ENCODE assay signal across 8 cellular contexts in genomic region chr10:102713814-102714620, GRCh38. TPM values are rescaled to one million over a fixed set of nuclear protein-coding genes. Genes with fewer than 3 reads are reported as not detected.
DNase-seq lines count a peak whose midpoint lies in the region; ATAC-seq and TF ChIP-seq lines count a peak whose summit lies in the region.

ARL3 (minus strand) TSS chr10:102714397; CDS start chr10:102714275, 122 bp downstream.

- peak within 1 kb of the TSS; percentile 98 for H3K4me3 ChIP-seq in CD8-positive, alpha-beta T cell (ENCODE audit: low read depth, low read length)
- H3K4me3 ChIP-seq in lower lobe of right lung, result peak within 1 kb of the TSS; percentile 99

- peak within 1 kb of the TSS; percentile 97 for H3K4me3 Mint-ChIP-seq in CD8-positive, alpha-beta T cell
- H3K4me3 Mint-ChIP-seq in activated CD4-positive, alpha-beta memory T cell treated with anti-CD3 and anti-CD28 coated beads, Interleukin-2, amount 10 ng/mL, durations not matched to agents 7 days and 5 days, result peak within 1 kb of the TSS; percentile 82

- H3K27ac Mint-ChIP-seq in CD8-positive, alpha-beta T cell, result peak within 1 kb of the TSS; percentile 94
- H3K27ac Mint-ChIP-seq in activated CD4-positive, alpha-beta memory T cell treated with anti-CD3 and anti-CD28 coated beads, Interleukin-2, amount 10 ng/mL, durations not matched to agents 7 days and 5 days, result peak within 1 kb of the TSS; percentile 80

- peaks cover 59% of the 10 kb centered on the region for H3K4me1 Mint-ChIP-seq in CD8-positive, alpha-beta T cell (ENCODE audit: low read depth)
- peaks cover 64% of the 10 kb centered on the region for H3K4me1 Mint-ChIP-seq in activated CD4-positive, alpha-beta memory T cell treated with anti-CD3 and anti-CD28 coated beads, Interleukin-2, amount 10 ng/mL, durations not matched to agents 7 days and 5 days

- H3K4me1 ChIP-seq in CD8-positive, alpha-beta T cell (ENCODE audit: insufficient read depth, low read length), result peaks cover 21% of the 10 kb centered on the region
- peaks cover 19% of the 10 kb centered on the region for H3K4me1 ChIP-seq in lower lobe of right lung

- H3K36me3 Mint-ChIP-seq in CD8-positive, alpha-beta T cell, result peaks cover 23% of the 10 kb centered on the region
- peaks cover 9% of the 10 kb centered on the region for H3K36me3 Mint-ChIP-seq in activated CD4-positive, alpha-beta memory T cell treated with anti-CD3 and anti-CD28 coated beads, Interleukin-2, amount 10 ng/mL, durations not matched to agents 7 days and 5 days (ENCODE audit: low read depth)

- H3K9me3 Mint-ChIP-seq in CD8-positive, alpha-beta T cell, result no peaks in the 10 kb centered on the region
- no peaks in the 10 kb centered on the region for H3K9me3 Mint-ChIP-seq in activated CD4-positive, alpha-beta memory T cell treated with anti-CD3 and anti-CD28 coated beads, Interleukin-2, amount 10 ng/mL, durations not matched to agents 7 days and 5 days

- POLR2A ChIA-PET in CD8-positive, alpha-beta T cell (lab: Charles Lee), result interaction anchor here (0.5 to 5.2 kb wide), 14 partner anchors 9 to 315 kb away, joined by 3 to 56 read pairs (median 6); partner anchors contain the start of genes CUEDC2, TRIM8 and WBP1L
- POLR2A ChIA-PET in activated CD4-positive, alpha-beta memory T cell treated with anti-CD3 and anti-CD28 coated beads, Interleukin-2, amount 10 ng/mL, durations not matched to agents 7 days and 5 days (lab: Charles Lee), result interaction anchor here (0.5 to 8.5 kb wide), 23 partner anchors 12 to 1200 kb away, joined by 3 to 130 read pairs (median 4); partner anchors contain the start of genes GBF1, TRIM8 and WBP1L

- peak; percentile 89 for ATAC-seq in CD8-positive, alpha-beta T cell
- ATAC-seq in GM19452 (IDR thresholded peaks at IDR 0.05; ENCODE audit: unreplicated experiment) (peak; percentile 85), lower lobe of right lung (peak; percentile 99)

- intact Hi-C loops in CD8-positive, alpha-beta T cell (cut with DNase I, micrococcal nuclease), result loop anchor here (1.0 to 10.0 kb wide), 11 partner anchors 29 to 579 kb away; partner anchors contain the start of genes WBP1L (in 2 of the 2), ACTR1A (in 1 of the 2), CNNM2 (in 1 of the 2) and NFKB2 (in 1 of the 2)
- intact Hi-C loops in lower lobe of right lung (cut with DNase I), result no loop called here

- peak; percentile 79 to 95 (median 93) for DNase-seq in CD8-positive, alpha-beta T cell
- peak; percentile 99 for DNase-seq in HK-2 (ENCODE audit: unreplicated experiment)
- DNase-seq in NCI-H82 treated with DMSO at 0.1 percent for 48 hours (lab: John Stamatoyannopoulos, UW; ENCODE audit: unreplicated experiment), result peak; percentile 89
- DNase-seq in activated CD4-positive, alpha-beta memory T cell treated with anti-CD3 and anti-CD28 coated beads, Interleukin-2, amount 10 ng/mL, durations not matched to agents 7 days and 5 days, result peak; percentile 98
- peak; percentile 99 for DNase-seq in ecto neural progenitor cell (ENCODE audit: low spot score)
- DNase-seq in lower lobe of right lung, result peak; percentile 99
- peak; percentile 76 to 94 (median 87) for DNase-seq in stimulated activated CD4-positive, alpha-beta T cell treated with anti-CD3 and anti-CD28 coated beads, TNF-alpha, amount 100 ng/mL, for 1 hour (ENCODE audit: low read depth in 3 of 3, low spot score in 1 of 3)

- no peaks in the 10 kb centered on the region for H3K27me3 Mint-ChIP-seq in CD8-positive, alpha-beta T cell (ENCODE audit: low read depth)
- no peaks in the 10 kb centered on the region for H3K27me3 Mint-ChIP-seq in activated CD4-positive, alpha-beta memory T cell treated with anti-CD3 and anti-CD28 coated beads, Interleukin-2, amount 10 ng/mL, durations not matched to agents 7 days and 5 days

- peak within 1 kb of the TSS; percentile 91 for H3K27ac ChIP-seq in CD8-positive, alpha-beta T cell (ENCODE audit: low read depth, low read length)
- H3K27ac ChIP-seq in lower lobe of right lung, result peak within 1 kb of the TSS; percentile 85

- H3K27me3 ChIP-seq in CD8-positive, alpha-beta T cell (ENCODE audit: insufficient read depth, low read length), result no peaks in the 10 kb centered on the region
- no peaks in the 10 kb centered on the region for H3K27me3 ChIP-seq in lower lobe of right lung (ENCODE audit: low read depth)

- H3K9me3 ChIP-seq in CD8-positive, alpha-beta T cell (ENCODE audit: low read length), result no peaks in the 10 kb centered on the region
- no peaks in the 10 kb centered on the region for H3K9me3 ChIP-seq in lower lobe of right lung

- CTCF ChIA-PET in CD8-positive, alpha-beta T cell (lab: Charles Lee), result interaction anchor here (0.9 to 2.5 kb wide), 11 partner anchors 14 to 132 kb away, joined by 3 to 13 read pairs (median 3); partner anchors contain the start of gene TRIM8
- CTCF ChIA-PET in activated CD4-positive, alpha-beta memory T cell treated with anti-CD3 and anti-CD28 coated beads, Interleukin-2, amount 10 ng/mL, durations not matched to agents 7 days and 5 days (lab: Charles Lee), result interaction anchor here (0.6 to 5.0 kb wide), 27 partner anchors 11 to 541 kb away, joined by 3 to 39 read pairs (median 4); partner anchors contain the start of genes SUFU, TRIM8 and WBP1L

- peak; percentile 65 for TF ChIP-seq CTCF in CD8-positive, alpha-beta T cell (IDR thresholded peaks at IDR 0.05)
- TF ChIP-seq CTCF in lower lobe of right lung (IDR thresholded peaks at IDR 0.05), result peak; percentile 40

- H3K36me3 ChIP-seq in CD8-positive, alpha-beta T cell (ENCODE audit: insufficient read depth, low read length), result no peaks in the 10 kb centered on the region
- no peaks in the 10 kb centered on the region for H3K36me3 ChIP-seq in lower lobe of right lung

RNA-seq across cellular contexts. Expression of gene ARL3, which starts in this region (rescaled TPM):
- under 1 TPM; 0.49 to 0.75 TPM for total RNA-seq in CD8-positive, alpha-beta T cell
- 1 to 10 TPM; 5.7 to 6.1 TPM for total RNA-seq in activated CD4-positive, alpha-beta memory T cell treated with anti-CD3 and anti-CD28 coated beads, Interleukin-2, amount 10 ng/mL, durations not matched to agents 7 days and 5 days
- 7.3 TPM for total RNA-seq in lower lobe of right lung

Comparison
In these comparisons a context has a peak if more than half of its experiments do, and no peak if none do; other contexts are left out.
1. Peak in every context shown above with its lines: DNase-seq, ATAC-seq, H3K4me3 ChIP-seq and H3K27ac ChIP-seq.
2. Peak in DNase-seq, ATAC-seq, H3K4me3 ChIP-seq and H3K27ac ChIP-seq in CD8-positive, alpha-beta T cell; RNA of the gene not detected or under 1 TPM.